ENCODE assay signal across 23 cellular contexts in genomic region chr15:59087731-59088130, GRCh38. TPM values are rescaled to one million over a fixed set of nuclear protein-coding genes. Genes with fewer than 3 reads are reported as not detected.
"Had no signal": no experiment of that assay in that cellular context is flagged by ENCODE, and none has a peak within 500 bp of the region (broad histone marks: within the 10 kb centered on the region; RNA-seq: fewer than 3 reads in every experiment).

No MANE protein-coding gene starts in this region.

- H3K4me1 Mint-ChIP-seq: activated CD4-positive, alpha-beta T cell treated with anti-CD3 and anti-CD28 coated beads, Interleukin-2, amount 10 ng/mL, durations not matched to agents 7 days and 5 days; natural killer cell; stimulated activated naive B cell treated with anti-CD40 and anti-IgM and Interleukin-4, amounts not matched to agents 10 μg/mL and 1 μg/mL and 100 μg/mL, for 72 hours had no signal

- DNase-seq: activated CD4-positive, alpha-beta T cell treated with anti-CD3 and anti-CD28 coated beads, Interleukin-2, amount 10 ng/mL, durations not matched to agents 7 days and 5 days; activated CD8-positive, alpha-beta T cell treated with anti-CD3 and anti-CD28 coated beads for 36 hours; activated naive CD4-positive, alpha-beta T cell treated with anti-CD3 and anti-CD28 coated beads for 36 hours; activated T-cell treated with anti-CD3 and anti-CD28 coated beads, Interleukin-2, amount 50 U/mL, for 4 hours; adrenal gland; colonic mucosa; dorsolateral prefrontal cortex; effector memory CD8-positive, alpha-beta T cell; foreskin melanocyte; kidney; lower lobe of right lung; natural killer cell; small intestine; stimulated activated CD4-positive, alpha-beta T cell treated with anti-CD3 and anti-CD28 coated beads, Interleukin-2, amount 100 ng/mL, for 24 hours; stimulated activated naive B cell treated with anti-CD40 and anti-IgM and Interleukin-4, amounts not matched to agents 10 μg/mL and 1 μg/mL and 100 μg/mL, for 72 hours; SW 1271; transverse colon; uterus had no signal

- H3K4me3 Mint-ChIP-seq: activated CD4-positive, alpha-beta T cell treated with anti-CD3 and anti-CD28 coated beads, Interleukin-2, amount 10 ng/mL, durations not matched to agents 7 days and 5 days; activated CD8-positive, alpha-beta T cell treated with anti-CD3 and anti-CD28 coated beads for 36 hours; activated naive CD4-positive, alpha-beta T cell treated with anti-CD3 and anti-CD28 coated beads for 36 hours; activated T-cell treated with anti-CD3 and anti-CD28 coated beads, Interleukin-2, amount 50 U/mL, for 4 hours; effector memory CD8-positive, alpha-beta T cell; natural killer cell; stimulated activated naive B cell treated with anti-CD40 and anti-IgM and Interleukin-4, amounts not matched to agents 10 μg/mL and 1 μg/mL and 100 μg/mL, for 72 hours had no signal

- ATAC-seq: activated CD8-positive, alpha-beta T cell treated with anti-CD3 and anti-CD28 coated beads for 36 hours; activated T-cell treated with anti-CD3 and anti-CD28 coated beads, Interleukin-2, amount 50 U/mL, for 4 hours; effector memory CD8-positive, alpha-beta T cell; esophagus mucosa; lower lobe of right lung; natural killer cell; sciatic nerve; stimulated activated naive B cell treated with anti-CD40 and anti-IgM and Interleukin-4, amounts not matched to agents 10 μg/mL and 1 μg/mL and 100 μg/mL, for 72 hours had no signal

- H3K9me3 Mint-ChIP-seq: activated CD4-positive, alpha-beta T cell treated with anti-CD3 and anti-CD28 coated beads, Interleukin-2, amount 10 ng/mL, durations not matched to agents 7 days and 5 days; activated CD8-positive, alpha-beta T cell treated with anti-CD3 and anti-CD28 coated beads for 36 hours; activated naive CD4-positive, alpha-beta T cell treated with anti-CD3 and anti-CD28 coated beads for 36 hours; activated T-cell treated with anti-CD3 and anti-CD28 coated beads, Interleukin-2, amount 50 U/mL, for 4 hours; effector memory CD8-positive, alpha-beta T cell; natural killer cell; stimulated activated naive B cell treated with anti-CD40 and anti-IgM and Interleukin-4, amounts not matched to agents 10 μg/mL and 1 μg/mL and 100 μg/mL, for 72 hours had no signal

- H3K27me3 ChIP-seq: adrenal gland, ascending aorta, colonic mucosa, dorsolateral prefrontal cortex, neutrophil, transverse colon, uterus had no signal

- H3K4me3 ChIP-seq: adrenal gland, ascending aorta, colonic mucosa, dorsolateral prefrontal cortex, lower lobe of right lung, transverse colon, uterus had no signal

- H3K36me3 ChIP-seq: uterus had no signal

- H3K27me3 Mint-ChIP-seq: activated CD4-positive, alpha-beta T cell treated with anti-CD3 and anti-CD28 coated beads, Interleukin-2, amount 10 ng/mL, durations not matched to agents 7 days and 5 days; activated CD8-positive, alpha-beta T cell treated with anti-CD3 and anti-CD28 coated beads for 36 hours; effector memory CD8-positive, alpha-beta T cell; stimulated activated naive B cell treated with anti-CD40 and anti-IgM and Interleukin-4, amounts not matched to agents 10 μg/mL and 1 μg/mL and 100 μg/mL, for 72 hours had no signal

- H3K9me3 ChIP-seq: adrenal gland, ascending aorta, colonic mucosa, lower lobe of right lung, neutrophil, transverse colon, uterus had no signal

- H3K27ac Mint-ChIP-seq: activated CD4-positive, alpha-beta T cell treated with anti-CD3 and anti-CD28 coated beads, Interleukin-2, amount 10 ng/mL, durations not matched to agents 7 days and 5 days; activated CD8-positive, alpha-beta T cell treated with anti-CD3 and anti-CD28 coated beads for 36 hours; activated naive CD4-positive, alpha-beta T cell treated with anti-CD3 and anti-CD28 coated beads for 36 hours; stimulated activated naive B cell treated with anti-CD40 and anti-IgM and Interleukin-4, amounts not matched to agents 10 μg/mL and 1 μg/mL and 100 μg/mL, for 72 hours had no signal

- H3K27ac ChIP-seq: adrenal gland, ascending aorta, colonic mucosa, dorsolateral prefrontal cortex, lower lobe of right lung, neutrophil, parathyroid adenoma, transverse colon, uterus had no signal

- H3K4me1 ChIP-seq: adrenal gland, ascending aorta, colonic mucosa, lower lobe of right lung, parathyroid adenoma, transverse colon, uterus had no signal

RNA-seq across cellular contexts. Expression of gene CCNB2, which starts 17.2 kb away (rescaled TPM):
- total RNA-seq: ascending aorta had no signal
